Comparison of ENCODE assay signal across 8 cellular contexts in the genomic region with DNA sequence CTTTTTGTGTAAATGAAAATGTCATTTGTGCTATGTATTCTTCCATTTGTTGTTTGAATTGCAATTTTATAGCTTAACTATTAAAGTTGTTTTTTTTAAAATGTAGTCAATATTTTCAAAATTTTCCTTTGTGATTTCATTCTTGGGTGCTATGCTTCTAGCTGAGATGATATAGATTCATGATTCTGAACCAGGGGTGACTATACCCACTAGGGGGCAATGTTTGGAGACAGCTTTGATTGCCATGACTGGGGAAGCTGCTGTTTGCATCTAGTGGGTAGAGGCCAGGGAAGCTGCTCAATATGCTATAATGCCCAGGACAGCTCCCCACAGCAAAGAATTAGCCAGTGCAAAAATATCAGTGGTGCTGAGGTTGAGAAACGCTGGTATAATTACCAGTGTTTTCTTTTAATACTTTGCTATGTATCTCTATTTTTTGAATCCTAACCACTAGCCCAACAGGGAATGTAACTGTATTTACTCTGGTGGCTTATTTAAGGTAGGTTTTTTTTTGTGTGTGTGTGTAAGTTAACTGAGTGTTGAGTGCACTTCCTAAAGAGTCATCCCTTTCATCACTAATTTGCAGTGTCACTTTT.
DNase-seq lines count a peak whose midpoint lies in the region; ATAC-seq and TF ChIP-seq lines count a peak whose summit lies in the region.

No MANE protein-coding gene starts in this region.

- H3K4me3 ChIP-seq in DOHH2 (ENCODE audit: low read length) (no peak overlapping the region), kidney epithelial cell (ENCODE audit: low read depth, low read length) (no peak overlapping the region), thoracic aorta (no peak overlapping the region)

- H3F3A ChIP-seq in DOHH2 (ENCODE audit: control insufficient read depth, insufficient read depth) = no peaks in the 10 kb centered on the region

- no peaks in the 10 kb centered on the region for H3K79me2 ChIP-seq in DOHH2 (ENCODE audit: control insufficient read depth, low read length)

- peak; percentile 74 for TF ChIP-seq RAD21 in Ishikawa (IDR thresholded peaks at IDR 0.05; ENCODE audit: low read depth)

- H3K27ac ChIP-seq in DOHH2 (ENCODE audit: low read depth, low read length) (no peak overlapping the region), thoracic aorta (no peak overlapping the region)

- no peaks in the 10 kb centered on the region for H4K20me1 ChIP-seq in DOHH2 (ENCODE audit: control insufficient read depth, insufficient read depth, low read depth, low read length)

- ATAC-seq in GM21381 (IDR thresholded peaks at IDR 0.05; ENCODE audit: unreplicated experiment) = peak; percentile 84
- ATAC-seq in thoracic aorta (ENCODE audit: insufficient number of reproducible peaks, low FRiP score, low read depth) = no peak
- no peak for ATAC-seq in HG03442 (IDR thresholded peaks at IDR 0.05; ENCODE audit: unreplicated experiment)

- no peak overlapping the region for H3K4me2 ChIP-seq in DOHH2 (ENCODE audit: low read length)

- H3K9me2 ChIP-seq in DOHH2 (replicated peaks; ENCODE audit: control insufficient read depth, low read length) = no peaks in the 10 kb centered on the region; the same call in 1 of the 2 replicates

- H3K36me3 ChIP-seq in DOHH2 (ENCODE audit: control insufficient read depth, low read length) = no peaks in the 10 kb centered on the region
- no peaks in the 10 kb centered on the region for H3K36me3 ChIP-seq in kidney epithelial cell (ENCODE audit: control insufficient read depth, insufficient read depth, low read length)
- no peaks in the 10 kb centered on the region for H3K36me3 ChIP-seq in thoracic aorta

- no peak for TF ChIP-seq EP300 in Ishikawa (IDR thresholded peaks at IDR 0.05; ENCODE audit: borderline replicate concordance)

- peak; percentile 65 for DNase-seq in NOMO-1 treated with DMSO at 0.1 percent for 48 hours (lab: John Stamatoyannopoulos, UW; ENCODE audit: unreplicated experiment)
- DNase-seq in brain pericyte (ENCODE audit: low read depth, low spot score) = peak; percentile 29
- no peak for DNase-seq in kidney epithelial cell (ENCODE audit: low read depth)
- no peak for DNase-seq in thoracic aorta (ENCODE audit: low spot score)

- no peaks in the 10 kb centered on the region for H3K4me1 ChIP-seq in DOHH2 (ENCODE audit: control insufficient read depth, low read length)
- peaks cover 10 to 38% of the 10 kb centered on the region in 2 donors for H3K4me1 ChIP-seq in thoracic aorta (ENCODE audit: control insufficient read depth in 1 of 2, low read depth in 2 of 2)

- H3K9me3 ChIP-seq in DOHH2 (ENCODE audit: control insufficient read depth, insufficient read depth, low read length) (no peaks in the 10 kb centered on the region), thoracic aorta (no peaks in the 10 kb centered on the region)

- H3K27me3 ChIP-seq in DOHH2 (ENCODE audit: control insufficient read depth, low read length) = no peaks in the 10 kb centered on the region
- H3K27me3 ChIP-seq in kidney epithelial cell (ENCODE audit: control insufficient read depth, insufficient read depth, low read length) = no peaks in the 10 kb centered on the region
- H3K27me3 ChIP-seq in thoracic aorta (replicated peaks; ENCODE audit: insufficient read depth) = no peaks in the 10 kb centered on the region

- TF ChIP-seq CTCF in DOHH2 (IDR thresholded peaks at IDR 0.05; ENCODE audit: low read depth, low read length, poor library complexity, severe bottlenecking) (peak; percentile 72), kidney epithelial cell (IDR thresholded peaks at IDR 0.05; ENCODE audit: insufficient read depth, low read length, poor library complexity, severe bottlenecking) (peak; percentile 74), thoracic aorta (IDR thresholded peaks at IDR 0.05) (peak; percentile 29)

TF ChIP-seq in Ishikawa, 13 proteins besides CTCF, POLR2A, EP300 and RAD21:
- TF ChIP-seq TAF1 (IDR thresholded peaks at IDR 0.05; ENCODE audit: low read depth) (no peak), YY1 (IDR thresholded peaks at IDR 0.05; ENCODE audit: low read depth) (no peak), FOXM1 (IDR thresholded peaks at IDR 0.05; ENCODE audit: borderline replicate concordance, low read depth) (no peak)
TF ChIP-seq in Ishikawa: peak in this region for 0.

Comparison
In these comparisons a context has a peak if more than half of its experiments do, and no peak if none do; other contexts are left out.
1. DNase-seq: peak in NOMO-1 treated with DMSO at 0.1 percent for 48 hours (single experiment) and brain pericyte (single experiment); none in kidney epithelial cell (single experiment) and thoracic aorta (single experiment).
2. Peak in every context shown above with its lines, with median percentiles within 50 percentile points of each other: CTCF ChIP-seq.